ENCODE assay signal across 8 cellular contexts in genomic region chr1:109815809-109816791, GRCh38. TPM values are rescaled to one million over a fixed set of nuclear protein-coding genes. Genes with fewer than 3 reads are reported as not detected.
DNase-seq lines count a peak whose midpoint lies in the region; ATAC-seq, FAIRE-seq and TF ChIP-seq lines count a peak whose summit lies in the region.

No MANE protein-coding gene starts in this region.

- no peaks in the 10 kb centered on the region for H3K9me3 ChIP-seq in neutrophil
- H3K9me3 ChIP-seq in kidney (ENCODE audit: control insufficient read depth in 1 of 2, low read length in 2 of 2) = no peaks in the 10 kb centered on the region
- no peaks in the 10 kb centered on the region; the same call in 1 of the 2 replicates for H3K9me3 ChIP-seq in SK-N-SH

- POLR2A ChIA-PET in SK-N-SH (lab: Yijun Ruan, JAX) = no interaction called here

- peak overlapping the region; percentile 92 for H3K27ac ChIP-seq in neutrophil
- no peak overlapping the region for H3K27ac ChIP-seq in kidney (ENCODE audit: low read depth in 2 of 2, low read length in 2 of 2)
- no peak overlapping the region for H3K27ac ChIP-seq in SK-N-SH (ENCODE audit: low read depth in 2 of 2, low read length in 1 of 2)

- no peak overlapping the region for H3K4me2 ChIP-seq in SK-N-SH

- no peak for TF ChIP-seq RAD21 in SK-N-SH (IDR thresholded peaks at IDR 0.05; ENCODE audit: low read length)

- H3K4me1 ChIP-seq in neutrophil (ENCODE audit: control insufficient read depth in 1 of 2, insufficient read depth in 1 of 2, low read depth in 1 of 2, low read length in 1 of 2) = peaks cover 91 to 94% of the 10 kb centered on the region in 2 experiments
- peaks cover 5 to 8% of the 10 kb centered on the region in 2 donors for H3K4me1 ChIP-seq in kidney (ENCODE audit: control insufficient read depth in 1 of 2, insufficient read depth in 1 of 2, low read depth in 1 of 2, low read length in 2 of 2)
- H3K4me1 ChIP-seq in SK-N-SH (ENCODE audit: control insufficient read depth in 1 of 2, insufficient read depth in 2 of 2, low read depth in 1 of 2, low read length in 1 of 2) = peaks cover 4 to 7% of the 10 kb centered on the region in 2 experiments; a peak in 2 of 4 replicates

- H3K9me2 ChIP-seq in SK-N-SH = no peaks in the 10 kb centered on the region

- CTCF ChIA-PET in SK-N-SH (lab: Yijun Ruan, JAX) = interaction anchor here (3.7 kb wide), 1 partner anchor 168 kb away, joined by 13 read pairs; the partner anchor contains the start of gene AHCYL1

- no peaks in the 10 kb centered on the region for H3K79me2 ChIP-seq in SK-N-SH (ENCODE audit: insufficient read depth)

- no peaks in the 10 kb centered on the region for H3K36me3 ChIP-seq in neutrophil
- H3K36me3 ChIP-seq in kidney (ENCODE audit: control insufficient read depth in 1 of 2, insufficient read depth in 2 of 2, low read length in 2 of 2) = no peaks in the 10 kb centered on the region
- no peaks in the 10 kb centered on the region for H3K36me3 ChIP-seq in SK-N-SH (replicated peaks in 1 of 2; ENCODE audit: control insufficient read depth in 1 of 2, insufficient read depth in 2 of 2, low read length in 1 of 2)

- H3K4me3 ChIP-seq in neutrophil (ENCODE audit: low read depth in 1 of 2, low read length in 1 of 2) (peak overlapping the region in 1 of 2 experiments; percentile 29), kidney (ENCODE audit: low read length in 2 of 2) (no peak overlapping the region), SK-N-SH (ENCODE audit: low read depth in 2 of 2, low read length in 1 of 2) (no peak overlapping the region)

- no peak overlapping the region for H3K9ac ChIP-seq in kidney (ENCODE audit: low read length in 2 of 2)
- no peak overlapping the region for H3K9ac ChIP-seq in SK-N-SH

- intact Hi-C loops in kidney (cut with DNase I) = no loop called here

- TF ChIP-seq CTCF in neutrophil (IDR thresholded peaks at IDR 0.05) (peak; percentile 46), kidney (IDR thresholded peaks at IDR 0.05; ENCODE audit: borderline replicate concordance, extremely low read depth, insufficient read depth) (no peak), SK-N-SH (IDR thresholded peaks at IDR 0.05) (no peak)

- no peaks in the 10 kb centered on the region for H3F3A ChIP-seq in SK-N-SH (replicated peaks; ENCODE audit: insufficient read depth)

- ATAC-seq in GM19455 (IDR thresholded peaks at IDR 0.05; ENCODE audit: unreplicated experiment) (peak; percentile 89), HG03378 (IDR thresholded peaks at IDR 0.05; ENCODE audit: unreplicated experiment) (peak; percentile 94)

- H3K27me3 ChIP-seq in neutrophil (no peaks in the 10 kb centered on the region), SK-N-SH (ENCODE audit: insufficient read depth) (no peaks in the 10 kb centered on the region)

- WGBS in SK-N-SH (ENCODE audit: low lambda C conversion rate) = 75% methylated on average over 7 of the region's 7 CpGs

- DNase-seq in GF-D8 (lab: John Stamatoyannopoulos, UW) (peak; percentile 88), SIG-M5 treated with dmso at 0.1 percent for 504 hours (lab: John Stamatoyannopoulos, UW; ENCODE audit: unreplicated experiment) (peak; percentile 97), kidney (no peak), SK-N-SH (no peak)
- DNase-seq in activated naive CD4-positive, alpha-beta T cell treated with Interleukin-2 at 50 U/mL for 16 hours = no peak

- H2AFZ ChIP-seq in SK-N-SH (ENCODE audit: low read depth) = no peak overlapping the region

- no peak for FAIRE-seq in kidney (lab: Jason Lieb, UNC)

- no peaks in the 10 kb centered on the region for H4K20me1 ChIP-seq in SK-N-SH (ENCODE audit: insufficient read depth)

- no peak for TF ChIP-seq EP300 in SK-N-SH (IDR thresholded peaks at IDR 0.05; ENCODE audit: borderline replicate concordance in 1 of 2, low read depth in 1 of 2, low read length in 1 of 2)

TF ChIP-seq in SK-N-SH, 30 proteins besides CTCF, POLR2A, EP300 and RAD21:
- TF ChIP-seq JUND (IDR thresholded peaks at IDR 0.05) = no peak
- no peak for TF ChIP-seq GATA2 (CRISPR knock-in tag; IDR thresholded peaks at IDR 0.05)
- no peak for TF ChIP-seq SIN3A (IDR thresholded peaks at IDR 0.05; ENCODE audit: borderline replicate concordance, low read depth, low read length)
- TF ChIP-seq TEAD4 (IDR thresholded peaks at IDR 0.05; ENCODE audit: borderline replicate concordance, insufficient read depth) = no peak
- no peak for TF ChIP-seq TAF1 (IDR thresholded peaks at IDR 0.05; ENCODE audit: borderline replicate concordance, low read depth, low read length)
- no peak for TF ChIP-seq RXRA (IDR thresholded peaks at IDR 0.05; ENCODE audit: borderline replicate concordance, low read depth)
- TF ChIP-seq, protein P1, sequence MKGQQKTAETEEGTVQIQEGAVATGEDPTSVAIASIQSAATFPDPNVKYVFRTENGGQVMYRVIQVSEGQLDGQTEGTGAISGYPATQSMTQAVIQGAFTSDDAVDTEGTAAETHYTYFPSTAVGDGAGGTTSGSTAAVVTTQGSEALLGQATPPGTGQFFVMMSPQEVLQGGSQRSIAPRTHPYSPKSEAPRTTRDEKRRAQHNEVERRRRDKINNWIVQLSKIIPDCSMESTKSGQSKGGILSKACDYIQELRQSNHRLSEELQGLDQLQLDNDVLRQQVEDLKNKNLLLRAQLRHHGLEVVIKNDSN (IDR thresholded peaks at IDR 0.05; ENCODE audit: borderline replicate concordance, low read depth) = no peak

RNA-seq across cellular contexts. Expression of gene EPS8L3, which starts 52.4 kb away (rescaled TPM):
- total RNA-seq in kidney = 1.8 TPM
- polyA plus RNA-seq in kidney (ENCODE audit: insufficient read depth, low read depth, low replicate concordance) (not detected), SK-N-SH (2012; rRNA removed) (not detected in 2 replicates)
- not detected in 2 replicates for polyA plus RNA-seq in SK-N-SH (2012; cell fraction: cytosol; rRNA removed)
- polyA plus RNA-seq in SK-N-SH (2012; cell fraction: nucleus; rRNA removed) = not detected in 2 replicates

Comparison
In these comparisons a context has a peak if more than half of its experiments do, and no peak if none do; other contexts are left out.
1. DNase-seq: peak in GF-D8 (single experiment) and SIG-M5 treated with dmso at 0.1 percent for 504 hours (single experiment); none in kidney (single experiment), activated naive CD4-positive, alpha-beta T cell treated with Interleukin-2 at 50 U/mL for 16 hours (single experiment) and SK-N-SH (single experiment).